In genomic region chr12:110498984-110499706, GRCh38 we compare ENCODE assay signal across 2 cellular contexts.
TF ChIP-seq lines count a peak whose summit lies in the region.

No MANE protein-coding gene starts in this region.

TF ChIP-seq in A549, 52 proteins besides CTCF, POLR2A, EP300 and RAD21 (continued from another document):
- TF ChIP-seq ESRRA (IDR thresholded peaks at IDR 0.05; ENCODE audit: borderline replicate concordance, low read length): no peak
- TF ChIP-seq RCOR1 (IDR thresholded peaks at IDR 0.05; ENCODE audit: low read depth, low read length): no peak
- no peak for TF ChIP-seq CHD2 (IDR thresholded peaks at IDR 0.05; ENCODE audit: low read length, partially characterized antibody)
- no peak for TF ChIP-seq POLR2AphosphoS2 (conservative IDR thresholded peaks at IDR 0.05; ENCODE audit: low read length)

TF ChIP-seq in HEK293, 187 proteins besides CTCF, POLR2A, EP300 and RAD21 (continued from another document):
- TF ChIP-seq PRDM10 (tag by site-specific recombination; IDR thresholded peaks at IDR 0.05) (peak; percentile 68), SP7 (tag by site-specific recombination; IDR thresholded peaks at IDR 0.05) (0 out of 2 replicates have a peak, but pooled peaks have one; percentile 35), ZNF692 (tag by site-specific recombination; IDR thresholded peaks at IDR 0.05) (peak; percentile 69; the same call in 1 of the 2 replicates), ZBTB44 (tag by site-specific recombination; IDR thresholded peaks at IDR 0.05) (0 out of 2 replicates have a peak, but pooled peaks have one; percentile 18), ZNF394 (tag by site-specific recombination; IDR thresholded peaks at IDR 0.05; ENCODE audit: borderline replicate concordance) (0 out of 2 replicates have a peak, but pooled peaks have one; percentile 12), ZIC2 (tag by site-specific recombination; IDR thresholded peaks at IDR 0.05) (no peak), ZNF677 (tag by site-specific recombination; IDR thresholded peaks at IDR 0.05) (no peak), ZNF366 (tag by site-specific recombination; conservative IDR thresholded peaks at IDR 0.05) (peak; percentile 58), ZNF473 (tag by site-specific recombination; IDR thresholded peaks at IDR 0.05) (no peak), ZBTB6 (tag by site-specific recombination; IDR thresholded peaks at IDR 0.05) (peak; percentile 52; the same call in 1 of the 2 replicates)
